1 cellular context compared by ENCODE assay signal in the genomic region with DNA sequence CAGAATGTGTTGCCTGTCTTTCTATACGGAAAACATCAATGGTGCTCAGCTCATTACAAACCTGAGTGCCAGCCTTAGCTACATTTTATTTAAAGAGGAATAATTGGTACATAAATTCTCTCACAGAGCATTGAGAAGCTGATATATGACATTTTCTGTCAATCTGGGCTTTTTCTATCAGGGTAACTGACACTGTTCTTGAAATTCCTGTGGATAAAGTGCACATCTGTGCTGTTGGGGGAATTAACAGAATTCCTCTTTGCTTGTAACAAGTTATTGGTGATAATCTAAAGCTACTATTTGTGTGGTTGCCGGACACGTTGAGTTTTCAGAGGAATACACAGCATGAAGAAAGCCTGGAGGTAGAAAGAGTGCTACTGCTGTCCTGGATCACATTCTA.
"Had no signal": no experiment of that assay in that cellular context is flagged by ENCODE, and none has a peak within 500 bp of the region (broad histone marks: within the 10 kb centered on the region; RNA-seq: fewer than 3 reads in every experiment).

No MANE protein-coding gene starts in this region.

- H3K4me3 ChIP-seq: MG63 had no signal

- H3K27me3 ChIP-seq: MG63 had no signal

- H3K36me3 ChIP-seq: MG63 had no signal

- H3K9me3 ChIP-seq: MG63 had no signal
